In genomic region chr16:260326-260725, GRCh38 we compare ENCODE assay signal across 1 cellular context.
TF ChIP-seq lines count a peak whose summit lies in the region.

No MANE protein-coding gene starts in this region.

TF ChIP-seq in IMR-90, 13 proteins besides CTCF, POLR2A, EP300 and RAD21 (continued from another document):
- TF ChIP-seq USF2 (IDR thresholded peaks at IDR 0.05; ENCODE audit: low read depth, low read length) (no peak), ELK1 (IDR thresholded peaks at IDR 0.05; ENCODE audit: borderline replicate concordance, low read depth, low read length) (no peak), SMC3 (IDR thresholded peaks at IDR 0.05; ENCODE audit: low read depth, low read length) (no peak)
